8 cellular contexts compared by ENCODE assay signal in genomic region chr9:127158995-127159801, GRCh38. TPM values are rescaled to one million over a fixed set of nuclear protein-coding genes. Genes with fewer than 3 reads are reported as not detected.
A peak's percentile ranks its signal among the peaks of the same experiment; 100 is the strongest.
DNase-seq lines count a peak whose midpoint lies in the region; ATAC-seq and TF ChIP-seq lines count a peak whose summit lies in the region.

No MANE protein-coding gene starts in this region.

- TF ChIP-seq CTCF in WERI-Rb-1 (IDR thresholded peaks at IDR 0.05; ENCODE audit: low read depth, low read length): peak; percentile 75
- TF ChIP-seq CTCF in right atrium auricular region (IDR thresholded peaks at IDR 0.05): no peak
- TF ChIP-seq CTCF in sigmoid colon (IDR thresholded peaks at IDR 0.05): peak; percentile 7 to 32 (median 22)

- TF ChIP-seq POLR2A in sigmoid colon (IDR thresholded peaks at IDR 0.05): no peak

- H3K4me3 Mint-ChIP-seq in naive thymus-derived CD4-positive, alpha-beta T cell: no peak overlapping the region

- H3K27ac Mint-ChIP-seq in naive thymus-derived CD4-positive, alpha-beta T cell: no peak overlapping the region

- H3K27me3 ChIP-seq in WERI-Rb-1 (ENCODE audit: insufficient read depth, low read depth, severe bottlenecking): no peaks in the 10 kb centered on the region
- no peaks in the 10 kb centered on the region for H3K27me3 ChIP-seq in right atrium auricular region
- no peaks in the 10 kb centered on the region for H3K27me3 ChIP-seq in sigmoid colon
- H3K27me3 ChIP-seq in naive thymus-derived CD4-positive, alpha-beta T cell (ENCODE audit: control insufficient read depth in 2 of 2, insufficient read depth in 2 of 2, low read length in 2 of 2): no peaks in the 10 kb centered on the region
- no peaks in the 10 kb centered on the region for H3K27me3 ChIP-seq in HAP-1 (ENCODE audit: low read depth)

- no peaks in the 10 kb centered on the region for H3K9me3 ChIP-seq in WERI-Rb-1 (ENCODE audit: severe bottlenecking)
- no peaks in the 10 kb centered on the region for H3K9me3 ChIP-seq in right atrium auricular region
- no peaks in the 10 kb centered on the region for H3K9me3 ChIP-seq in sigmoid colon
- no peaks in the 10 kb centered on the region for H3K9me3 ChIP-seq in naive thymus-derived CD4-positive, alpha-beta T cell (ENCODE audit: control insufficient read depth in 2 of 3, low read length in 3 of 3)
- H3K9me3 ChIP-seq in HAP-1: no peaks in the 10 kb centered on the region

- intact Hi-C loops in sigmoid colon (cut with DNase I): no loop called here
- intact Hi-C loops in naive thymus-derived CD4-positive, alpha-beta T cell (cut with micrococcal nuclease): no loop called here

- DNase-seq in HCEC 1CT (peak; percentile 95), WERI-Rb-1 (peak; percentile 93), right atrium auricular region (ENCODE audit: low spot score) (peak; percentile 64), sigmoid colon (peak; percentile 92), HAP-1 (ENCODE audit: low spot score in 2 of 2) (no peak)
- DNase-seq in naive thymus-derived CD4-positive, alpha-beta T cell: no peak

- CTCF ChIA-PET in naive thymus-derived CD4-positive, alpha-beta T cell (lab: Charles Lee): no interaction called here

- peaks cover 0 to 37% (median 8%) of the 10 kb centered on the region in 7 donors for H3K4me1 Mint-ChIP-seq in naive thymus-derived CD4-positive, alpha-beta T cell

- no peak overlapping the region for H3K4me3 ChIP-seq in WERI-Rb-1 (ENCODE audit: low read depth, low read length)
- H3K4me3 ChIP-seq in right atrium auricular region: no peak overlapping the region
- H3K4me3 ChIP-seq in sigmoid colon: no peak overlapping the region
- no peak overlapping the region for H3K4me3 ChIP-seq in naive thymus-derived CD4-positive, alpha-beta T cell (ENCODE audit: low read length)
- H3K4me3 ChIP-seq in HAP-1: no peak overlapping the region

- 77 to 80% methylated on average over 7 of the region's 7 CpGs for WGBS in sigmoid colon, 2 donors

- peak in 2 of 4 donors; percentile 73 to 82 for TF ChIP-seq EP300 in sigmoid colon (IDR thresholded peaks at IDR 0.05)

- H3K36me3 ChIP-seq in WERI-Rb-1: no peaks in the 10 kb centered on the region
- no peaks in the 10 kb centered on the region for H3K36me3 ChIP-seq in right atrium auricular region
- no peaks in the 10 kb centered on the region for H3K36me3 ChIP-seq in sigmoid colon
- no peaks in the 10 kb centered on the region for H3K36me3 ChIP-seq in naive thymus-derived CD4-positive, alpha-beta T cell (ENCODE audit: control insufficient read depth in 2 of 3, insufficient read depth in 3 of 3, low read length in 3 of 3)
- H3K36me3 ChIP-seq in HAP-1 (replicated peaks): no peaks in the 10 kb centered on the region

- peaks cover 0 to 22% (median 0%) of the 10 kb centered on the region in 5 donors for H3K27me3 Mint-ChIP-seq in naive thymus-derived CD4-positive, alpha-beta T cell

- in situ Hi-C loops in HAP-1 (cut with MboI; ENCODE audit: low sequenced_read_pairs): no loop called here

- H3K36me3 Mint-ChIP-seq in naive thymus-derived CD4-positive, alpha-beta T cell: no peaks in the 10 kb centered on the region

- H3K4me1 ChIP-seq in right atrium auricular region (peaks cover 0 to 36% of the 10 kb centered on the region in 2 donors), sigmoid colon (peaks cover 0 to 75% (median 43%) of the 10 kb centered on the region in 4 donors), HAP-1 (no peaks in the 10 kb centered on the region)
- no peaks in the 10 kb centered on the region for H3K4me1 ChIP-seq in naive thymus-derived CD4-positive, alpha-beta T cell (ENCODE audit: control insufficient read depth in 2 of 2, insufficient read depth in 2 of 2, low read length in 2 of 2)

- H3K9me3 Mint-ChIP-seq in naive thymus-derived CD4-positive, alpha-beta T cell: no peaks in the 10 kb centered on the region

- POLR2A ChIA-PET in naive thymus-derived CD4-positive, alpha-beta T cell (lab: Charles Lee): no interaction called here

- H3K27ac ChIP-seq in WERI-Rb-1 (peak overlapping the region; percentile 58), right atrium auricular region (no peak overlapping the region), sigmoid colon (peak overlapping the region in 3 of 4 donors; percentile 59 to 78 (median 76))
- no peak overlapping the region for H3K27ac ChIP-seq in naive thymus-derived CD4-positive, alpha-beta T cell (ENCODE audit: low read depth, low read length)

- no peak for ATAC-seq in naive thymus-derived CD4-positive, alpha-beta T cell
- ATAC-seq in HG02885 (IDR thresholded peaks at IDR 0.05; ENCODE audit: poor library complexity, unreplicated experiment) (no peak), GM21619 (IDR thresholded peaks at IDR 0.05; ENCODE audit: unreplicated experiment) (no peak)

RNA-seq across cellular contexts. Expression of gene ANGPTL2, which starts 36.8 kb away (rescaled TPM):
- total RNA-seq in right atrium auricular region (10 to 100 TPM; 42.8 to 55.8 TPM), sigmoid colon (100 to 1,000 TPM in 1 of 4 donors, 10 to 100 TPM in 3; 50.5 to 112 (median 78.8) TPM)
- 10 to 100 TPM in 1 of 3 donors, 1 to 10 TPM in 1, under 1 TPM in 1; 0.69 to 14.7 (median 9.6) TPM for polyA plus RNA-seq in sigmoid colon
- not detected for total RNA-seq in naive thymus-derived CD4-positive, alpha-beta T cell
- polyA plus RNA-seq in naive thymus-derived CD4-positive, alpha-beta T cell: not detected

Comparison
In these comparisons a context has a peak if more than half of its experiments do, and no peak if none do; other contexts are left out.
1. DNase-seq: peak in HCEC 1CT (single experiment), WERI-Rb-1 (single experiment), right atrium auricular region (single experiment) and sigmoid colon (single experiment); none in naive thymus-derived CD4-positive, alpha-beta T cell (0 of 9) and HAP-1 (0 of 2).
2. H3K27ac ChIP-seq: peak in WERI-Rb-1 (single experiment) and sigmoid colon (3 of 4); none in right atrium auricular region (0 of 2) and naive thymus-derived CD4-positive, alpha-beta T cell (single experiment).
3. CTCF ChIP-seq: peak in WERI-Rb-1 (single experiment) and sigmoid colon (4 of 4); none in right atrium auricular region (0 of 2).
4. RNA of gene ANGPTL2, which starts 36.8 kb away (total RNA-seq): 50.5 to 112 TPM in sigmoid colon and 42.8 to 55.8 TPM in right atrium auricular region; not detected in naive thymus-derived CD4-positive, alpha-beta T cell; every median in the first group is over 10 times any median in the second.